ENCODE assay signal across 19 cellular contexts in the genomic region with DNA sequence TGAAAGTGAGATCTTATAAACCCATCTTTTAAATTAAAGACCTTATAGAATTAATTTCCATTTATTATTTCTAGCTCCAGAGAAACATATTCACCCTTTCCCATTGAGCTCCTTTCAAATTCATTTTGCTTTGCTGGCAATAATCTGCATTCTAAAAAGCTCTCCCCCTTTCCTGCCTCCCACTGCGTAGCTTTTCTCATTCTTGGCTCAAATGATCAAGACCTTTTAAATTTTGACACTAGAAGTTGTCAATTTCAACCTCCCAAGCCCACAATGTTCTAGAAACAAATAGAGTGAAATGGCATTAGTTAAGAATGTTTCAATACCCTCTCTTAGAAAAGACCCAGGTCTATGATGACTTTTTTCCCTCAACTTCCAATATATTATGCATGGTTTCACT.
"Had no signal": no experiment of that assay in that cellular context is flagged by ENCODE, and none has a peak within 500 bp of the region (broad histone marks: within the 10 kb centered on the region; RNA-seq: fewer than 3 reads in every experiment).

No MANE protein-coding gene starts in this region.

- H3K4me3 ChIP-seq: colonic mucosa, esophagus squamous epithelium, gastroesophageal sphincter, left lung, lung, pancreas, stomach, uterus had no signal

- H3K27ac ChIP-seq: colonic mucosa, esophagus squamous epithelium, gastroesophageal sphincter, left lung, pancreas, stomach, uterus had no signal

- H3K36me3 ChIP-seq: colonic mucosa, esophagus squamous epithelium, gastroesophageal sphincter, left lung, pancreas, stomach, uterus had no signal

- H3K27me3 ChIP-seq: colonic mucosa, esophagus squamous epithelium, gastroesophageal sphincter, left lung, pancreas, stomach, uterus had no signal

- H3K4me1 ChIP-seq: colonic mucosa, esophagus squamous epithelium, gastroesophageal sphincter, left lung, pancreas, stomach, uterus had no signal

- DNase-seq: colonic mucosa; dermis blood vessel endothelial cell; esophagus squamous epithelium; foreskin fibroblast; glutamatergic neuron; left lung; mesenchymal stem cell; midbrain; occipital lobe; pancreas; right cardiac atrium; small intestine; stimulated activated CD4-positive, alpha-beta T cell treated with anti-CD3 and anti-CD28 coated beads, Interleukin-12 subunit alpha, Interleukin-12 subunit beta, amount 100 ng/mL, for 4 hours; stimulated activated naive CD4-positive, alpha-beta T cell; stomach; substantia nigra; uterus had no signal

- H3K9me3 ChIP-seq: colonic mucosa, esophagus squamous epithelium, gastroesophageal sphincter, left lung, pancreas, stomach, uterus had no signal
